ENCODE assay signal across 1 cellular context in the genomic region with DNA sequence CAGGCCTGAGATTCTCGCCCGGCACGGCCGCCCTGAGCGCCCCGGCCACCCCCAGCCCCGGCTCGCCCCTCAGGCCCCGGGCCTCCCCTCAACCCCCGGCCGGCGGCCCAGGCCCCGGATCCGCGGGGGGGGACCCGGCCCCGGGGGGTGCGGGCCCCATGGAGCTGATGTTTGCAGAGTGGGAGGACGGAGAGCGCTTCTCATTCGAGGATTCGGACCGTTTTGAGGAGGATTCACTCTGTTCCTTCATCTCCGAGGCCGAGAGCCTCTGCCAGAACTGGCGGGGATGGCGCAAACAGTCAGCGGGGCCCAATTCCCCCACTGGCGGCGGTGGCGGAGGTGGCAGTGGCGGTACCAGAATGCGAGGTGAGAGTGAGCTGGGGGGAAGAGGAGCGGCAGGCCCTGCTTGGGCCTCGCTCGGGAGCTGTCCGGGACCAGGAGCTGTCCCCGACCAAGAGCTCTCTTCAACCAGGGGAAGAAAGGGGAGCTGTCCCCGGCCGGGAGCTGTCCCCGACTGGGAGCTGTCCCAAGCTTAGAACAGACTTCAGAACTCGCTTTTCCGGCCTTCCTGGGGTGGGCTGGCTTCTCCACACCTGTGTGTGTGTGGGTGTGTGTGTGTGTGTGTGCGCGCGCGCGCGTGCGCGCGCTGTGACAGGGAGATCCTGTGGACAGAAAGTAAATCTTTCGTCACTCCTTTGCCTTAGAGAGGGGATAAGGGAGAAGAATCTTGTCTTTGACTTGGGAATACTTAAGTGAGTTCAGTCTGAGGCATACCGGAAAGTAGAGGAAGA.
TF ChIP-seq lines count a peak whose summit lies in the region.

No MANE protein-coding gene starts in this region.

TF ChIP-seq in H1, 55 proteins besides CTCF, POLR2A, EP300 and RAD21:
- TF ChIP-seq RNF2 (IDR thresholded peaks at IDR 0.05; ENCODE audit: borderline replicate concordance, low read depth, low read length, missing control alignments, poor library complexity, severe bottlenecking) (no peak), JUND (IDR thresholded peaks at IDR 0.05; ENCODE audit: low read length) (no peak), RBBP5 (IDR thresholded peaks at IDR 0.05; ENCODE audit: borderline replicate concordance, low read depth, low read length) (no peak), KDM4A (IDR thresholded peaks at IDR 0.05; ENCODE audit: low read depth, low read length, severe bottlenecking) (peak; percentile 21), BACH1 (IDR thresholded peaks at IDR 0.05; ENCODE audit: low read length) (0 out of 2 replicates have a peak, but pooled peaks have one; percentile 30), SIN3A (conservative IDR thresholded peaks at IDR 0.05 in 1 of 2, IDR thresholded peaks at IDR 0.05 in 1 of 2; ENCODE audit: low read depth in 1 of 2, low read length in 2 of 2) (peak; percentile 76), FOSL1 (IDR thresholded peaks at IDR 0.05; ENCODE audit: insufficient read depth, low read depth, low read length) (no peak), PHF8 (conservative IDR thresholded peaks at IDR 0.05; ENCODE audit: low read depth, low read length) (0 out of 2 replicates have a peak, but pooled peaks have one; percentile 0)
- TF ChIP-seq, protein P1, sequence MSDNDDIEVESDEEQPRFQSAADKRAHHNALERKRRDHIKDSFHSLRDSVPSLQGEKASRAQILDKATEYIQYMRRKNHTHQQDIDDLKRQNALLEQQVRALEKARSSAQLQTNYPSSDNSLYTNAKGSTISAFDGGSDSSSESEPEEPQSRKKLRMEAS (IDR thresholded peaks at IDR 0.05) = no peak
